22 cellular contexts compared by ENCODE assay signal in the genomic region with DNA sequence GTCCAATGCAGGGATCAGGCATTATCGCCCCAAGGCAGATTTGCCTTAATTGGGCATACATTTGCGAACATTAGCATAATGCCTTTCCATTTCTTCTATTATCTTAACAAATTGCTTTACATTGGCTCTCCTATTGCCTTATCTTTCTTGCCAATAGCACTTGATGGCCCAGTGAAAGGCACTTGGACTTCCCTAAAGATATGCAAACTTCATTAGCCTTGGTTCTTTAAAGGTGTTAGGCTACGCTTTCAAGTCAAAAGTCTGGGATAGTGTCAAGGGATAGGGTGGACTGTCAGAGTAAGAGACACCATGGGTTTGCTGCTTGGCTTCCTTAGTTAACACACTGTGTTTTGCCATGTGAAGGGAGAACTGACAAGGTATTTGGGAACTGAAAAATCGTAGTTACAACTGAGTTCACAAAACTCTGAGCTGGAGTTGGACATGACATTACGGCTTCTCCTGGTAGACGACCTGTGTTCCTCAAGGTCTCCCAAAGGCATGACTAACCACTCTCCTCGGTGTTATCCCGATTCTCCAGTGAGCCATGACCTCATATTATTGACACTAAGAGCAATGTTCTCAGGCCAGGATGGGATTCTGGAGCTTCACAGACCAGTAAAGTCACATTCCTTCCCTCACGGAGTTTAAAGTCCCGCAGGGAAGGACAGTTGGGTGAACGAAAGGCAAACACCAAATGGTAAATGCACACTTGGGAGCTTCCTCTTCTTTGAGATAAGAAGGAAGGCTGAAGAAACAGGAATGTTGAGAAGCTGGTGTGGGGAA.
A peak's percentile ranks its signal among the peaks of the same experiment; 100 is the strongest.
DNase-seq lines count a peak whose midpoint lies in the region; ATAC-seq, FAIRE-seq and TF ChIP-seq lines count a peak whose summit lies in the region.
"Had no signal": no experiment of that assay in that cellular context is flagged by ENCODE, and none has a peak within 500 bp of the region (broad histone marks: within the 10 kb centered on the region; RNA-seq: fewer than 3 reads in every experiment).

No MANE protein-coding gene starts in this region.

- H3K4me3 Mint-ChIP-seq in WTC11 = peak overlapping the region; percentile 18; the same call in 1 of the 2 replicates
- H3K4me3 Mint-ChIP-seq: memory B cell, nephron progenitor cell had no signal

- no peaks in the 10 kb centered on the region for H3K9me3 ChIP-seq in HepG2 (ENCODE audit: low read length)
- no peaks in the 10 kb centered on the region for H3K9me3 ChIP-seq in right lobe of liver
- H3K9me3 ChIP-seq in left lung = no peaks in the 10 kb centered on the region
- H3K9me3 ChIP-seq in ascending aorta = no peaks in the 10 kb centered on the region
- H3K9me3 ChIP-seq: BLaER1 treated with 17β-estradiol and CSF1 and Interleukin-3, amounts not matched to agents 10 nM and 100 nM; esophagus muscularis mucosa; SJSA1; testis had no signal

- H3K36me3 ChIP-seq in HepG2 (replicated peaks in 1 of 2; ENCODE audit: control insufficient read depth in 1 of 2, insufficient read depth in 2 of 2, low read length in 2 of 2) (no peaks in the 10 kb centered on the region), right lobe of liver (no peaks in the 10 kb centered on the region), left lung (no peaks in the 10 kb centered on the region), ascending aorta (no peaks in the 10 kb centered on the region)
- H3K36me3 ChIP-seq: BLaER1 treated with 17β-estradiol and CSF1 and Interleukin-3, amounts not matched to agents 10 nM and 100 nM; esophagus muscularis mucosa; SJSA1 had no signal

- H3K27ac Mint-ChIP-seq in WTC11 = 0 out of 2 replicates have a peak overlapping the region, but pooled peaks have one; percentile 25
- H3K27ac Mint-ChIP-seq: memory B cell, nephron progenitor cell had no signal

- ATAC-seq in HepG2 (peak; percentile 64), right lobe of liver (no peak), WTC11 (peak; percentile 70), left lung (peak; percentile 63)

- WGBS in HepG2 (ENCODE audit: low lambda C conversion rate) = 21% methylated on average over 9 of the region's 11 CpGs
- WGBS in right lobe of liver (ENCODE audit: insufficient coverage, low coverage, low lambda C conversion rate, missing lambda C conversion rate) = 36% methylated on average over 11 of the region's 11 CpGs

- FAIRE-seq in HepG2 (lab: Jason Lieb, UNC) = no peak
- FAIRE-seq: A204.1 had no signal

- DNase-seq in HepG2 (ENCODE audit: low spot score) (peak; percentile 27), right lobe of liver (no peak), WTC11 (ENCODE audit: low spot score) (no peak), left lung (no peak), ascending aorta (ENCODE audit: low spot score in 2 of 2) (no peak), DMS 273 treated with DMSO at 0.1 percent for 48 hours (lab: John Stamatoyannopoulos, UW) (no peak), NCI-H146 (lab: John Stamatoyannopoulos, UW) (no peak)
- DNase-seq in stimulated activated CD4-positive, alpha-beta T cell treated with anti-CD3 and anti-CD28 coated beads, Interleukin-15, amount 100 ng/mL, for 24 hours = no peak
- DNase-seq: activated CD4-positive, alpha-beta T cell treated with anti-CD3 and anti-CD28 coated beads for 1 hour; DMS153; glutamatergic neuron; KG1; NCI-H1092; NCI-H524; nephron progenitor cell; stimulated activated CD4-positive, alpha-beta T cell treated with anti-CD3 and anti-CD28 coated beads, Interleukin-12 subunit alpha, Interleukin-12 subunit beta, amount 100 ng/mL, for 4 hours; testis had no signal

- in situ Hi-C loops in HepG2 (cut with HindIII; ENCODE audit: extremely low pct_ligation_motif_present, low pct_unique_long_range_greater_than_20kb) = loop anchor here (5.0 to 25.0 kb wide), 3 partner anchors 233 to 1223 kb away; a partner anchor contains a TSS

- POLR2A ChIA-PET in HepG2 (lab: Yijun Ruan, JAX) = no interaction called here
- POLR2A ChIA-PET in WTC11 (lab: Charles Lee) = no interaction called here

- no peaks in the 10 kb centered on the region for H4K20me1 ChIP-seq in HepG2 (ENCODE audit: insufficient read depth, low read length)
- H4K20me1 ChIP-seq: BLaER1 treated with 17β-estradiol and CSF1 and Interleukin-3, amounts not matched to agents 10 nM and 100 nM had no signal

- H3K4me1 ChIP-seq in HepG2 (ENCODE audit: insufficient read depth, low read length) = peaks cover 10% of the 10 kb centered on the region
- no peaks in the 10 kb centered on the region for H3K4me1 ChIP-seq in right lobe of liver
- H3K4me1 ChIP-seq in left lung = no peaks in the 10 kb centered on the region
- H3K4me1 ChIP-seq in ascending aorta = no peaks in the 10 kb centered on the region
- H3K4me1 ChIP-seq: BLaER1 treated with 17β-estradiol and CSF1 and Interleukin-3, amounts not matched to agents 10 nM and 100 nM; esophagus muscularis mucosa; testis had no signal

- H3K9me3 Mint-ChIP-seq in WTC11 = peaks cover 4% of the 10 kb centered on the region; the same call in 1 of the 2 replicates
- H3K9me3 Mint-ChIP-seq: memory B cell, nephron progenitor cell had no signal

- CTCF ChIA-PET in HepG2 (lab: Yijun Ruan, JAX; ENCODE audit: low intra/inter-chr PET ratio, low total read pairs) (interaction anchor here (3.5 kb wide), 1 partner anchor 218 kb away, joined by 16 read pairs; no protein-coding TSS in a partner anchor), WTC11 (lab: Charles Lee) (interaction anchor here (0.9 to 6.7 kb wide), 8 partner anchors 13 to 234 kb away, joined by 3 to 50 read pairs (median 6); a partner anchor contains a TSS)

- no peak overlapping the region for H3K27ac ChIP-seq in HepG2 (ENCODE audit: extremely low read length, insufficient read depth, low read length)
- H3K27ac ChIP-seq in right lobe of liver = no peak overlapping the region
- no peak overlapping the region for H3K27ac ChIP-seq in left lung
- no peak overlapping the region for H3K27ac ChIP-seq in ascending aorta
- H3K27ac ChIP-seq: BLaER1 treated with 17β-estradiol and CSF1 and Interleukin-3, amounts not matched to agents 10 nM and 100 nM; esophagus muscularis mucosa; SJSA1; testis had no signal

- H3K27me3 ChIP-seq in HepG2 (ENCODE audit: control insufficient read depth in 1 of 2, insufficient read depth in 2 of 2, low read length in 2 of 2) (no peaks in the 10 kb centered on the region; a peak in 1 of 5 replicates), right lobe of liver (no peaks in the 10 kb centered on the region), left lung (no peaks in the 10 kb centered on the region), ascending aorta (no peaks in the 10 kb centered on the region)
- H3K27me3 ChIP-seq: BLaER1 treated with 17β-estradiol and CSF1 and Interleukin-3, amounts not matched to agents 10 nM and 100 nM; testis had no signal

- no TSS peak for BruUV-seq in HepG2 (replicated peaks; lab: Mats Ljungman, UMichigan)

- no peak for TF ChIP-seq CTCF in HepG2 (CRISPR knock-in tag; IDR thresholded peaks at IDR 0.05)
- no peak for TF ChIP-seq CTCF in right lobe of liver (IDR thresholded peaks at IDR 0.05)
- no peak for TF ChIP-seq CTCF in WTC11 (IDR thresholded peaks at IDR 0.05)
- no peak for TF ChIP-seq CTCF in left lung (IDR thresholded peaks at IDR 0.05)
- TF ChIP-seq CTCF in ascending aorta (IDR thresholded peaks at IDR 0.05) = no peak

- H3K4me2 ChIP-seq in HepG2 (ENCODE audit: low read depth, low read length) = no peak overlapping the region
- H3K4me2 ChIP-seq: BLaER1 treated with 17β-estradiol and CSF1 and Interleukin-3, amounts not matched to agents 10 nM and 100 nM had no signal

- H3K9ac ChIP-seq in HepG2 (ENCODE audit: insufficient read depth, low read depth, low read length) = no peak overlapping the region
- H3K9ac ChIP-seq: BLaER1 treated with 17β-estradiol and CSF1 and Interleukin-3, amounts not matched to agents 10 nM and 100 nM had no signal

- no peak for TF ChIP-seq POLR2A in HepG2 (IDR thresholded peaks at IDR 0.05; ENCODE audit: insufficient read depth in 1 of 2, low read depth in 2 of 2, low read length in 2 of 2)
- no peak for TF ChIP-seq POLR2A in right lobe of liver (IDR thresholded peaks at IDR 0.05)

- peaks cover 29% of the 10 kb centered on the region for H3K4me1 Mint-ChIP-seq in WTC11
- H3K4me1 Mint-ChIP-seq: memory B cell had no signal

- TF ChIP-seq EP300 in HepG2 (IDR thresholded peaks at IDR 0.05; ENCODE audit: low read depth in 2 of 2, low read length in 2 of 2) = no peak
- no peak for TF ChIP-seq EP300 in HepG2 (CRISPR knock-in tag; IDR thresholded peaks at IDR 0.05; ENCODE audit: borderline replicate concordance)

- no peak for TF ChIP-seq RAD21 in HepG2 (CRISPR knock-in tag; IDR thresholded peaks at IDR 0.05)

- peaks cover 54% of the 10 kb centered on the region for H3K27me3 Mint-ChIP-seq in WTC11 (ENCODE audit: low read depth)

- H2AFZ ChIP-seq in HepG2 (ENCODE audit: low read length) = no peak overlapping the region

- intact Hi-C loops in HepG2 (cut with micrococcal nuclease; ENCODE audit: unreplicated experiment) (loop anchor here (10.0 kb wide), 1 partner anchor 415 kb away; no protein-coding TSS in a partner anchor), right lobe of liver (cut with DNase I) (loop anchor here in 1 of 2 donors (10.0 kb wide), 1 partner anchor 335 kb away; no protein-coding TSS in a partner anchor), left lung (cut with DNase I) (loop anchor here in 1 of 2 donors (10.0 kb wide), 1 partner anchor 235 kb away; a partner anchor contains a TSS), ascending aorta (cut with DNase I) (loop anchor here (2.0 to 10.0 kb wide), 2 partner anchors 343 to 675 kb away; no protein-coding TSS in a partner anchor)

- no peaks in the 10 kb centered on the region for H3K36me3 Mint-ChIP-seq in WTC11
- H3K36me3 Mint-ChIP-seq: memory B cell had no signal

- H3K4me3 ChIP-seq in HepG2 (replicated peaks in 1 of 3; ENCODE audit: insufficient read depth in 1 of 3, low read depth in 2 of 3, low read length in 3 of 3) (no peak overlapping the region), right lobe of liver (no peak overlapping the region), left lung (no peak overlapping the region), ascending aorta (no peak overlapping the region)
- H3K4me3 ChIP-seq: BLaER1 treated with 17β-estradiol and CSF1 and Interleukin-3, amounts not matched to agents 10 nM and 100 nM; esophagus muscularis mucosa; SJSA1; testis had no signal

- H3K79me2 ChIP-seq in HepG2 (ENCODE audit: insufficient read depth, low read length) = no peaks in the 10 kb centered on the region

TF ChIP-seq in HepG2, 621 proteins besides CTCF, POLR2A, EP300 and RAD21 (continues in another document):
- TF ChIP-seq RARA (CRISPR knock-in tag; IDR thresholded peaks at IDR 0.05) (no peak), KDM4B (CRISPR knock-in tag; IDR thresholded peaks at IDR 0.05) (no peak), ZNF333 (CRISPR knock-in tag; IDR thresholded peaks at IDR 0.05; ENCODE audit: borderline replicate concordance) (no peak), ZNF629 (CRISPR knock-in tag; conservative IDR thresholded peaks at IDR 0.05) (no peak), HOXA5 (CRISPR knock-in tag; IDR thresholded peaks at IDR 0.05) (no peak)

TF ChIP-seq in WTC11, 78 proteins besides CTCF, POLR2A, EP300 and RAD21:
- TF ChIP-seq, protein P1, sequence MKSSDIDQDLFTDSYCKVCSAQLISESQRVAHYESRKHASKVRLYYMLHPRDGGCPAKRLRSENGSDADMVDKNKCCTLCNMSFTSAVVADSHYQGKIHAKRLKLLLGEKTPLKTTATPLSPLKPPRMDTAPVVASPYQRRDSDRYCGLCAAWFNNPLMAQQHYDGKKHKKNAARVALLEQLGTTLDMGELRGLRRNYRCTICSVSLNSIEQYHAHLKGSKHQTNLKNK (CRISPR knock-in tag; IDR thresholded peaks at IDR 0.05) = peak; percentile 83; the same call in 1 of the 2 replicates
- TF ChIP-seq ELF4 (CRISPR knock-in tag; IDR thresholded peaks at IDR 0.05; ENCODE audit: low read depth) = no peak

Comparison
In these comparisons a context has a peak if more than half of its experiments do, and no peak if none do; other contexts are left out.
1. ATAC-seq: peak in HepG2 (single experiment), WTC11 (single experiment) and left lung (single experiment); none in right lobe of liver (0 of 4).